In genomic region chr11:75428989-75429640, GRCh38 we compare ENCODE assay signal across 9 cellular contexts. TPM values are rescaled to one million over a fixed set of nuclear protein-coding genes. Genes with fewer than 3 reads are reported as not detected.
DNase-seq lines count a peak whose midpoint lies in the region; ATAC-seq and TF ChIP-seq lines count a peak whose summit lies in the region.
"Had no signal": no experiment of that assay in that cellular context is flagged by ENCODE, and none has a peak within 500 bp of the region (broad histone marks: within the 10 kb centered on the region; RNA-seq: fewer than 3 reads in every experiment).

No MANE protein-coding gene starts in this region.

- no peaks in the 10 kb centered on the region for H4K20me1 ChIP-seq in mammary epithelial cell (ENCODE audit: insufficient read depth, low read length)
- no peaks in the 10 kb centered on the region for H4K20me1 ChIP-seq in osteoblast (ENCODE audit: insufficient read depth, low read length)
- no peaks in the 10 kb centered on the region for H4K20me1 ChIP-seq in OCI-LY7 (ENCODE audit: insufficient read depth, low read length)

- no peak for DNase-seq in CD8-positive, alpha-beta T cell
- DNase-seq in MG63 (no peak), mammary epithelial cell (no peak), osteoblast (ENCODE audit: insufficient read length, low spot score, missing footprints) (peak; percentile 65), OCI-LY7 (ENCODE audit: low spot score) (no peak), iPS-NIHi7 (ENCODE audit: extremely low spot score) (no peak), tibial nerve (ENCODE audit: low spot score in 2 of 2) (no peak)
- DNase-seq: DND-41 had no signal

- H3K27ac Mint-ChIP-seq in CD8-positive, alpha-beta T cell: no peak overlapping the region

- TF ChIP-seq EP300 in tibial nerve (IDR thresholded peaks at IDR 0.05): no peak

- H3K4me2 ChIP-seq in mammary epithelial cell (ENCODE audit: insufficient read depth, low read depth, low read length) (peak overlapping the region; percentile 89), osteoblast (ENCODE audit: insufficient read depth, low read length) (peak overlapping the region; percentile 78), OCI-LY7 (ENCODE audit: low read length) (no peak overlapping the region)

- H3K9ac ChIP-seq in mammary epithelial cell (ENCODE audit: insufficient read depth, low read length): no peak overlapping the region

- H3K9me2 ChIP-seq in OCI-LY7 (ENCODE audit: insufficient read depth, low read length): no peaks in the 10 kb centered on the region

- H3K27me3 ChIP-seq in CD8-positive, alpha-beta T cell (ENCODE audit: insufficient read depth, low read length): peaks cover 11% of the 10 kb centered on the region
- H3K27me3 ChIP-seq in MG63 (peaks cover 5% of the 10 kb centered on the region; the same call in 1 of the 2 replicates), mammary epithelial cell (ENCODE audit: insufficient read depth, low read length) (peaks cover 6% of the 10 kb centered on the region), osteoblast (ENCODE audit: insufficient read depth, low read length) (peaks cover 44% of the 10 kb centered on the region), tibial nerve (peaks cover 0 to 30% of the 10 kb centered on the region in 2 donors)

- TF ChIP-seq CTCF in CD8-positive, alpha-beta T cell (IDR thresholded peaks at IDR 0.05): no peak
- TF ChIP-seq CTCF in mammary epithelial cell (conservative IDR thresholded peaks at IDR 0.05 in 1 of 2, IDR thresholded peaks at IDR 0.05 in 1 of 2; ENCODE audit: extremely low read depth in 1 of 2, insufficient read depth in 1 of 2, low read depth in 1 of 2, low read length in 2 of 2) (no peak), osteoblast (IDR thresholded peaks at IDR 0.05; ENCODE audit: extremely low read depth, low read depth, low read length) (no peak), OCI-LY7 (conservative IDR thresholded peaks at IDR 0.05; ENCODE audit: low read length) (no peak), tibial nerve (IDR thresholded peaks at IDR 0.05) (no peak)

- intact Hi-C loops in CD8-positive, alpha-beta T cell (cut with DNase I, micrococcal nuclease): no loop called here
- intact Hi-C loops in mammary epithelial cell (cut with micrococcal nuclease) (no loop called here), OCI-LY7 (cut with micrococcal nuclease; ENCODE audit: unreplicated experiment) (no loop called here)

- peaks cover 16% of the 10 kb centered on the region for H3K4me1 Mint-ChIP-seq in CD8-positive, alpha-beta T cell (ENCODE audit: low read depth)

- no peaks in the 10 kb centered on the region for H3K36me3 ChIP-seq in CD8-positive, alpha-beta T cell (ENCODE audit: insufficient read depth, low read length)
- H3K36me3 ChIP-seq in MG63: no peaks in the 10 kb centered on the region
- H3K36me3 ChIP-seq in mammary epithelial cell (ENCODE audit: insufficient read depth, low read length): no peaks in the 10 kb centered on the region
- H3K36me3 ChIP-seq in osteoblast (ENCODE audit: insufficient read depth, low read length): no peaks in the 10 kb centered on the region
- no peaks in the 10 kb centered on the region for H3K36me3 ChIP-seq in OCI-LY7 (ENCODE audit: insufficient read depth, low read length)
- H3K36me3 ChIP-seq in tibial nerve: peaks cover 0 to 9% (median 0%) of the 10 kb centered on the region in 3 donors

- H2AFZ ChIP-seq in mammary epithelial cell (ENCODE audit: low read depth, low read length): no peak overlapping the region
- no peak overlapping the region for H2AFZ ChIP-seq in osteoblast (ENCODE audit: low read length)
- H2AFZ ChIP-seq in OCI-LY7 (ENCODE audit: low read length): no peak overlapping the region

- no peak overlapping the region for H3K27ac ChIP-seq in CD8-positive, alpha-beta T cell (ENCODE audit: low read depth, low read length)
- H3K27ac ChIP-seq in mammary epithelial cell (ENCODE audit: insufficient read depth, low read depth, low read length) (no peak overlapping the region), osteoblast (ENCODE audit: low read depth, low read length) (no peak overlapping the region), OCI-LY7 (ENCODE audit: low read depth, low read length, poor library complexity, severe bottlenecking) (no peak overlapping the region), tibial nerve (peak overlapping the region in 2 of 4 donors; percentile 70 to 79)

- no peaks in the 10 kb centered on the region for H3K9me3 ChIP-seq in CD8-positive, alpha-beta T cell (ENCODE audit: low read length)
- H3K9me3 ChIP-seq in MG63 (no peaks in the 10 kb centered on the region), mammary epithelial cell (replicated peaks; ENCODE audit: insufficient read depth, low read length) (peaks cover 5% of the 10 kb centered on the region), osteoblast (ENCODE audit: low read depth, low read length) (peaks cover 2% of the 10 kb centered on the region), OCI-LY7 (ENCODE audit: low read length) (no peaks in the 10 kb centered on the region), tibial nerve (peaks cover 0 to 5% (median 0%) of the 10 kb centered on the region in 4 donors)

- peaks cover 9% of the 10 kb centered on the region for H3K4me1 ChIP-seq in CD8-positive, alpha-beta T cell (ENCODE audit: insufficient read depth, low read length)
- H3K4me1 ChIP-seq in mammary epithelial cell (ENCODE audit: insufficient read depth, low read length) (peaks cover 19% of the 10 kb centered on the region), osteoblast (ENCODE audit: insufficient read depth, low read length) (peaks cover 3% of the 10 kb centered on the region), OCI-LY7 (ENCODE audit: insufficient read depth, low read length, poor library complexity, severe bottlenecking) (no peaks in the 10 kb centered on the region), tibial nerve (peaks cover 0 to 61% (median 12%) of the 10 kb centered on the region in 4 donors)

- peaks cover 36% of the 10 kb centered on the region for H3K27me3 Mint-ChIP-seq in CD8-positive, alpha-beta T cell (ENCODE audit: low read depth)

- in situ Hi-C loops in mammary epithelial cell (cut with MboI; ENCODE audit: low sequenced_read_pairs in 2 of 2): no loop called here

- BruUV-seq in mammary epithelial cell (replicated peaks; lab: Mats Ljungman, UMichigan) (no TSS peak), OCI-LY7 (replicated peaks; lab: Mats Ljungman, UMichigan) (no TSS peak)

- no peak overlapping the region for H3K4me3 ChIP-seq in CD8-positive, alpha-beta T cell (ENCODE audit: low read depth, low read length)
- peak overlapping the region; percentile 55 for H3K4me3 ChIP-seq in MG63
- H3K4me3 ChIP-seq in mammary epithelial cell (replicated peaks in 1 of 3; ENCODE audit: insufficient read depth in 1 of 3, low read depth in 2 of 3, low read length in 3 of 3): no peak overlapping the region
- no peak overlapping the region for H3K4me3 ChIP-seq in osteoblast (ENCODE audit: insufficient read depth, low read length)
- H3K4me3 ChIP-seq in OCI-LY7 (ENCODE audit: low read depth, low read length, poor library complexity, severe bottlenecking): no peak overlapping the region
- peak overlapping the region in 1 of 4 donors; percentile 51 for H3K4me3 ChIP-seq in tibial nerve

- H3K79me2 ChIP-seq in mammary epithelial cell (ENCODE audit: insufficient read depth, low read length) (no peaks in the 10 kb centered on the region), osteoblast (ENCODE audit: insufficient read depth, low read length) (no peaks in the 10 kb centered on the region), OCI-LY7 (ENCODE audit: insufficient read depth, low read depth, low read length) (no peaks in the 10 kb centered on the region)

- CTCF ChIA-PET in CD8-positive, alpha-beta T cell (lab: Charles Lee): interaction anchor here (0.8 to 2.0 kb wide), 5 partner anchors 13 to 188 kb away, joined by 3 to 10 read pairs (median 3); no protein-coding TSS in a partner anchor
- CTCF ChIA-PET in mammary epithelial cell (lab: Charles Lee; ENCODE audit: low non-redundant PET) (no interaction called here), OCI-LY7 (lab: Charles Lee; ENCODE audit: unreplicated experiment) (no interaction called here)

- no peaks in the 10 kb centered on the region for H3K36me3 Mint-ChIP-seq in CD8-positive, alpha-beta T cell

- no peaks in the 10 kb centered on the region for H3K9me3 Mint-ChIP-seq in CD8-positive, alpha-beta T cell

- no peak for TF ChIP-seq POLR2A in tibial nerve (IDR thresholded peaks at IDR 0.05)

- ATAC-seq in CD8-positive, alpha-beta T cell: no peak
- ATAC-seq in GM21737 (IDR thresholded peaks at IDR 0.05; ENCODE audit: unreplicated experiment): no peak

- POLR2A ChIA-PET in CD8-positive, alpha-beta T cell (lab: Charles Lee): interaction anchor here (0.8 to 1.5 kb wide), 5 partner anchors 15 to 153 kb away, joined by 3 to 11 read pairs (median 3); partner anchors contain the start of genes RPS3 and SERPINH1
- POLR2A ChIA-PET in OCI-LY7 (lab: Charles Lee): no interaction called here

- H3K4me3 Mint-ChIP-seq in CD8-positive, alpha-beta T cell: peak overlapping the region; percentile 73

- dilution Hi-C loops in mammary epithelial cell (cut with HindIII; ENCODE audit: low sequenced_read_pairs): no loop called here

- 89% methylated on average over 14 of the region's 16 CpGs for WGBS in mammary epithelial cell (ENCODE audit: low coverage, missing lambda C conversion rate)
- WGBS in tibial nerve, 2 donors: 70 to 83% methylated on average over 16 of the region's 16 CpGs

RNA-seq across cellular contexts. Expression of gene KLHL35, which starts 3.9 kb away (rescaled TPM):
- under 1 TPM; 0.50 to 0.84 TPM for total RNA-seq in CD8-positive, alpha-beta T cell
- 0.12 and 3.9 TPM in 2 replicates for total RNA-seq in MG63 (2014; rRNA removed; shearing (Covaris generic); ENCODE audit: low replicate concordance)
- total RNA-seq in mammary epithelial cell: 1 to 10 TPM; 2.4 to 3.7 TPM
- polyA plus RNA-seq in mammary epithelial cell: 0.43 TPM
- polyA minus RNA-seq in mammary epithelial cell: not detected
- total RNA-seq in osteoblast: 2.4 and 4.3 TPM in 2 replicates
- total RNA-seq in OCI-LY7 (2014; rRNA removed; shearing (Covaris generic)): not detected in 2 replicates
- total RNA-seq in OCI-LY7 (2022): 0.21 TPM in 1 of 2 replicates, not detected in the other
- total RNA-seq in tibial nerve: 10 to 100 TPM in 1 of 4 donors, 1 to 10 TPM in 3; 3.0 to 11.1 (median 6.6) TPM

RNA-seq across cellular contexts. Expression of gene RPS3, which starts 29.8 kb away (rescaled TPM):
- 1,000 to 10,000 TPM; 4,683 to 5,039 TPM for total RNA-seq in CD8-positive, alpha-beta T cell
- 2,205 and 3,444 TPM in 2 replicates for total RNA-seq in MG63 (2014; rRNA removed; shearing (Covaris generic); ENCODE audit: low replicate concordance)
- total RNA-seq in mammary epithelial cell (1,000 to 10,000 TPM; 1,423 to 2,367 TPM), osteoblast (1,511 and 1,512 TPM in 2 replicates), OCI-LY7 (2022) (4,392 and 4,414 TPM in 2 replicates), tibial nerve (1,000 to 10,000 TPM; 1,012 to 1,395 (median 1,115) TPM)
- polyA plus RNA-seq in mammary epithelial cell: 3,767 TPM
- polyA minus RNA-seq in mammary epithelial cell: 2,014 TPM
- total RNA-seq in OCI-LY7 (2014; rRNA removed; shearing (Covaris generic)): 3,268 and 3,417 TPM in 2 replicates
